Comparison of ENCODE assay signal across 13 cellular contexts in genomic region chr21:45410151-45410864, GRCh38. TPM values are rescaled to one million over a fixed set of nuclear protein-coding genes. Genes with fewer than 3 reads are reported as not detected.
DNase-seq lines count a peak whose midpoint lies in the region; ATAC-seq, FAIRE-seq and TF ChIP-seq lines count a peak whose summit lies in the region.
"Had no signal": no experiment of that assay in that cellular context is flagged by ENCODE, and none has a peak within 500 bp of the region (broad histone marks: within the 10 kb centered on the region; RNA-seq: fewer than 3 reads in every experiment).

No MANE protein-coding gene starts in this region.

- no peak overlapping the region for H3K9ac ChIP-seq in H1 (replicated peaks in 1 of 4; ENCODE audit: extremely low read depth in 1 of 4, low read depth in 3 of 4, low read length in 3 of 4)

- no peaks in the 10 kb centered on the region for H3K9me3 Mint-ChIP-seq in natural killer cell treated with Interleukin-12 subunit alpha and Interleukin-12 subunit beta and Interleukin-15 and Interleukin-18, amount 100 ng/mL, for 72 hours
- no peaks in the 10 kb centered on the region for H3K9me3 Mint-ChIP-seq in activated CD8-positive, alpha-beta memory T cell treated with anti-CD3 and anti-CD28 coated beads, Interleukin-2, amount 10 ng/mL, durations not matched to agents 7 days and 5 days (ENCODE audit: low read depth)
- H3K9me3 Mint-ChIP-seq: activated T-cell treated with anti-CD3 and anti-CD28 coated beads, Interleukin-2, amount 50 U/mL, for 72 hours had no signal

- no peak overlapping the region for H3K27ac Mint-ChIP-seq in natural killer cell treated with Interleukin-12 subunit alpha and Interleukin-12 subunit beta and Interleukin-15 and Interleukin-18, amount 100 ng/mL, for 72 hours
- no peak overlapping the region for H3K27ac Mint-ChIP-seq in activated CD8-positive, alpha-beta memory T cell treated with anti-CD3 and anti-CD28 coated beads, Interleukin-2, amount 10 ng/mL, durations not matched to agents 7 days and 5 days
- H3K27ac Mint-ChIP-seq: activated T-cell treated with anti-CD3 and anti-CD28 coated beads, Interleukin-2, amount 50 U/mL, for 72 hours had no signal

- no peak overlapping the region for H4K5ac ChIP-seq in H1 (ENCODE audit: insufficient read length, low read depth, low read length)

- H3K4me2 ChIP-seq in H1 (ENCODE audit: insufficient read depth in 1 of 2, low read depth in 2 of 2, low read length in 2 of 2): no peak overlapping the region; a peak in 1 of 4 replicates

- H3K27me3 ChIP-seq in H1 (replicated peaks in 1 of 4; ENCODE audit: control insufficient read depth in 3 of 4, extremely low read depth in 1 of 4, insufficient read depth in 3 of 4, low read length in 3 of 4): no peaks in the 10 kb centered on the region
- peaks cover 16 to 19% (median 18%) of the 10 kb centered on the region in 3 donors for H3K27me3 ChIP-seq in gastrocnemius medialis
- H3K27me3 ChIP-seq in small intestine (ENCODE audit: control insufficient read depth in 2 of 2, insufficient read depth in 2 of 2, low read length in 2 of 2): peaks cover 0 to 3% of the 10 kb centered on the region in 2 donors

- no peak overlapping the region for H3K14ac ChIP-seq in H1 (ENCODE audit: insufficient read length)

- CTCF ChIA-PET in H1 (lab: Charles Lee; ENCODE audit: partially characterized antibody): interaction anchor here (0.7 to 4.5 kb wide), 10 partner anchors 8 to 120 kb away, joined by 3 to 32 read pairs (median 4); no protein-coding TSS in a partner anchor
- CTCF ChIA-PET in activated CD8-positive, alpha-beta memory T cell treated with anti-CD3 and anti-CD28 coated beads, Interleukin-2, amount 10 ng/mL, durations not matched to agents 7 days and 5 days (lab: Charles Lee): interaction anchor here (0.6 kb wide), 1 partner anchor 271 kb away, joined by 3 read pairs; no protein-coding TSS in a partner anchor

- H2AFZ ChIP-seq in H1 (ENCODE audit: low read length): no peak overlapping the region

- H3K18ac ChIP-seq in H1 (ENCODE audit: extremely low read depth, low read length): no peak overlapping the region

- H4K91ac ChIP-seq in H1 (replicated peaks; ENCODE audit: insufficient read length, low read length): no peak overlapping the region

- no peak overlapping the region for H3K56ac ChIP-seq in H1 (replicated peaks; ENCODE audit: insufficient read length, low read depth, low read length)

- H3K4me3 ChIP-seq in H1 (ENCODE audit: extremely low read depth in 1 of 4, insufficient read depth in 2 of 4, low read depth in 3 of 4, low read length in 4 of 4) (no peak overlapping the region; a peak in 1 of 8 replicates), gastrocnemius medialis (no peak overlapping the region), small intestine (ENCODE audit: low read depth in 1 of 2, low read length in 2 of 2) (no peak overlapping the region)

- H3K4me3 Mint-ChIP-seq in natural killer cell treated with Interleukin-12 subunit alpha and Interleukin-12 subunit beta and Interleukin-15 and Interleukin-18, amount 100 ng/mL, for 72 hours: no peak overlapping the region
- no peak overlapping the region for H3K4me3 Mint-ChIP-seq in activated CD8-positive, alpha-beta memory T cell treated with anti-CD3 and anti-CD28 coated beads, Interleukin-2, amount 10 ng/mL, durations not matched to agents 7 days and 5 days
- H3K4me3 Mint-ChIP-seq: activated T-cell treated with anti-CD3 and anti-CD28 coated beads, Interleukin-2, amount 50 U/mL, for 72 hours had no signal

- peaks cover 8 to 18% of the 10 kb centered on the region in 2 donors for H3K27me3 Mint-ChIP-seq in natural killer cell treated with Interleukin-12 subunit alpha and Interleukin-12 subunit beta and Interleukin-15 and Interleukin-18, amount 100 ng/mL, for 72 hours
- H3K27me3 Mint-ChIP-seq in activated CD8-positive, alpha-beta memory T cell treated with anti-CD3 and anti-CD28 coated beads, Interleukin-2, amount 10 ng/mL, durations not matched to agents 7 days and 5 days: peaks cover 25% of the 10 kb centered on the region

- TF ChIP-seq POLR2A in H1 (IDR thresholded peaks at IDR 0.05; ENCODE audit: control extremely low read depth in 1 of 2, low read depth in 2 of 2, low read length in 2 of 2) (no peak), gastrocnemius medialis (IDR thresholded peaks at IDR 0.05) (no peak)

- H3K4me1 ChIP-seq in H1 (replicated peaks in 1 of 4; ENCODE audit: control insufficient read depth in 3 of 4, insufficient read depth in 4 of 4, low read length in 3 of 4) (peaks cover 13 to 54% (median 44%) of the 10 kb centered on the region in 4 experiments), gastrocnemius medialis (peaks cover 10 to 32% of the 10 kb centered on the region in 2 donors), small intestine (ENCODE audit: control insufficient read depth in 2 of 2, insufficient read depth in 1 of 2, low read depth in 1 of 2, low read length in 1 of 2) (no peaks in the 10 kb centered on the region)

- H2BK120ac ChIP-seq in H1 (replicated peaks; ENCODE audit: low read depth, low read length): no peak overlapping the region

- no peak for TF ChIP-seq RAD21 in H1 (IDR thresholded peaks at IDR 0.05 in 1 of 2, conservative IDR thresholded peaks at IDR 0.05 in 1 of 2; ENCODE audit: low read depth in 2 of 2, low read length in 2 of 2)

- H4K20me1 ChIP-seq in H1 (replicated peaks in 1 of 2; ENCODE audit: control insufficient read depth in 1 of 2, insufficient read depth in 2 of 2, low read length in 2 of 2): peaks cover 47 to 61% of the 10 kb centered on the region in 2 experiments

- no peaks in the 10 kb centered on the region for H3K4me1 Mint-ChIP-seq in natural killer cell treated with Interleukin-12 subunit alpha and Interleukin-12 subunit beta and Interleukin-15 and Interleukin-18, amount 100 ng/mL, for 72 hours (ENCODE audit: low read depth in 2 of 2)
- H3K4me1 Mint-ChIP-seq in activated CD8-positive, alpha-beta memory T cell treated with anti-CD3 and anti-CD28 coated beads, Interleukin-2, amount 10 ng/mL, durations not matched to agents 7 days and 5 days: peaks cover 2% of the 10 kb centered on the region

- H2AK5ac ChIP-seq in H1 (ENCODE audit: low read depth, low read length): no peak overlapping the region

- intact Hi-C loops in gastrocnemius medialis (cut with DNase I; ENCODE audit: low total_unique reads): no loop called here

- in situ Hi-C loops in gastrocnemius medialis (cut with MboI; ENCODE audit: low sequenced_read_pairs in 4 of 4): no loop called here

- peak overlapping the region; percentile 71 for H2BK5ac ChIP-seq in H1 (ENCODE audit: low read depth, low read length)

- no peak overlapping the region for H2BK20ac ChIP-seq in H1 (ENCODE audit: low read length)

- H3K23me2 ChIP-seq in H1 (ENCODE audit: low read depth, low read length): peaks cover 4% of the 10 kb centered on the region; the same call in 1 of the 2 replicates

- ATAC-seq in gastrocnemius medialis (peak; percentile 35 to 45), GM21723 (IDR thresholded peaks at IDR 0.05; ENCODE audit: unreplicated experiment) (no peak)
- ATAC-seq in natural killer cell treated with Interleukin-12 subunit alpha and Interleukin-12 subunit beta and Interleukin-15 and Interleukin-18, amount 100 ng/mL, for 72 hours: no peak
- no peak for ATAC-seq in activated CD8-positive, alpha-beta memory T cell treated with anti-CD3 and anti-CD28 coated beads, Interleukin-2, amount 10 ng/mL, durations not matched to agents 7 days and 5 days
- ATAC-seq: activated T-cell treated with anti-CD3 and anti-CD28 coated beads, Interleukin-2, amount 50 U/mL, for 72 hours; sciatic nerve had no signal

- H3K79me2 ChIP-seq in H1 (ENCODE audit: control insufficient read depth in 1 of 2, insufficient read depth in 2 of 2, low read length in 2 of 2): peaks cover 45 to 93% of the 10 kb centered on the region in 2 experiments

- H3K36me3 ChIP-seq in H1 (ENCODE audit: control insufficient read depth in 2 of 4, insufficient read depth in 4 of 4, low read length in 3 of 4): no peaks in the 10 kb centered on the region; a peak in 1 of 8 replicates
- no peaks in the 10 kb centered on the region for H3K36me3 ChIP-seq in gastrocnemius medialis
- H3K36me3 ChIP-seq in small intestine (ENCODE audit: control insufficient read depth in 2 of 2, insufficient read depth in 2 of 2, low read length in 2 of 2): no peaks in the 10 kb centered on the region

- TF ChIP-seq EP300 in H1 (IDR thresholded peaks at IDR 0.05; ENCODE audit: borderline replicate concordance in 1 of 2, low read depth in 2 of 2, low read length in 2 of 2): no peak

- H3K79me1 ChIP-seq in H1 (ENCODE audit: low read depth, low read length): peaks cover 23% of the 10 kb centered on the region

- no peak overlapping the region for H2BK12ac ChIP-seq in H1 (ENCODE audit: low read depth, low read length)

- no peak for FAIRE-seq in H1 (lab: Jason Lieb, UNC)
- no peak for FAIRE-seq in small intestine (lab: Jason Lieb, UNC)
- FAIRE-seq: GM18507 had no signal

- no peak overlapping the region for H3K27ac ChIP-seq in H1 (ENCODE audit: low read depth, low read length)
- no peak overlapping the region for H3K27ac ChIP-seq in gastrocnemius medialis
- no peak overlapping the region for H3K27ac ChIP-seq in small intestine (ENCODE audit: low read depth in 1 of 2, low read length in 1 of 2)
- H3K27ac ChIP-seq: HL-60 had no signal

- H3K4ac ChIP-seq in H1 (replicated peaks; ENCODE audit: insufficient read length, low read depth, low read length): peak overlapping the region; percentile 27

- H3K23ac ChIP-seq in H1 (ENCODE audit: insufficient read length): no peak overlapping the region

- no peak overlapping the region for H2BK15ac ChIP-seq in H1 (ENCODE audit: low read length)

- DNase-seq in HuH-7.5 (ENCODE audit: low spot score): peak; percentile 52
- no peak for DNase-seq in H1 (ENCODE audit: low read depth in 1 of 2, low spot score in 2 of 2)
- DNase-seq in left kidney (ENCODE audit: low read depth, low spot score): peak; percentile 87
- no peak for DNase-seq in gastrocnemius medialis
- DNase-seq in small intestine: no peak
- DNase-seq in natural killer cell treated with Interleukin-12 subunit alpha and Interleukin-12 subunit beta and Interleukin-15 and Interleukin-18, amount 100 ng/mL, for 72 hours (ENCODE audit: low spot score): no peak
- no peak for DNase-seq in activated CD8-positive, alpha-beta memory T cell treated with anti-CD3 and anti-CD28 coated beads, Interleukin-2, amount 10 ng/mL, durations not matched to agents 7 days and 5 days
- DNase-seq: activated CD4-positive, CD25-positive, alpha-beta regulatory T cell treated with anti-CD3 and anti-CD28 coated beads, Interleukin-2, amount 50 U/mL, for 72 hours; activated T-cell treated with anti-CD3 and anti-CD28 coated beads, Interleukin-2, amount 50 U/mL, for 72 hours had no signal

- POLR2A ChIA-PET in H1 (lab: Charles Lee; ENCODE audit: partially characterized antibody): interaction anchor here (0.7 to 1.8 kb wide), 10 partner anchors 10 to 122 kb away, joined by 3 to 13 read pairs (median 3); partner anchors contain the start of gene POFUT2

- no peaks in the 10 kb centered on the region for H3K9me3 ChIP-seq in H1 (ENCODE audit: insufficient read depth in 2 of 2, low read depth in 1 of 2, low read length in 1 of 2)
- no peaks in the 10 kb centered on the region for H3K9me3 ChIP-seq in gastrocnemius medialis
- no peaks in the 10 kb centered on the region for H3K9me3 ChIP-seq in small intestine (ENCODE audit: control insufficient read depth, low read depth)

- peak overlapping the region; percentile 42 for H4K8ac ChIP-seq in H1 (ENCODE audit: extremely low read depth, insufficient read depth, low read length)

- 88% methylated on average over 28 of the region's 28 CpGs; no CpG with 5 or more reads in 1 of the 2 experiments for WGBS in H1 (ENCODE audit: extremely low coverage in 1 of 2, insufficient coverage in 1 of 2, insufficient read length in 1 of 2, insufficient replicate concordance in 2 of 2, low coverage in 1 of 2, low lambda C conversion rate in 2 of 2, missing lambda C conversion rate in 1 of 2), 2 experiments
- 55 to 68% (median 58%) methylated on average over 24 to 28 of the region's 28 CpGs for WGBS in small intestine, 3 donors

- TF ChIP-seq CTCF in H1 (IDR thresholded peaks at IDR 0.05; ENCODE audit: control extremely low read depth in 1 of 3, insufficient read depth in 1 of 3, low read depth in 1 of 3, low read length in 3 of 3) (no peak), gastrocnemius medialis (IDR thresholded peaks at IDR 0.05 in 4 of 5, conservative IDR thresholded peaks at IDR 0.05 in 1 of 5) (no peak)

- no peaks in the 10 kb centered on the region for H3K36me3 Mint-ChIP-seq in natural killer cell treated with Interleukin-12 subunit alpha and Interleukin-12 subunit beta and Interleukin-15 and Interleukin-18, amount 100 ng/mL, for 72 hours
- H3K36me3 Mint-ChIP-seq in activated CD8-positive, alpha-beta memory T cell treated with anti-CD3 and anti-CD28 coated beads, Interleukin-2, amount 10 ng/mL, durations not matched to agents 7 days and 5 days: no peaks in the 10 kb centered on the region

RNA-seq across cellular contexts. Expression of gene COL18A1, which starts 5.3 kb away (rescaled TPM):
- total RNA-seq in H1 (2021; fragmentation: NEBNext Ultra II Directional; extraction: Animal tissue kit (Norgen Biotek cat#: 25700)): 201 and 205 TPM in 2 replicates
- polyA plus RNA-seq in H1 (2011; rRNA removed): 145 and 239 TPM in 2 replicates
- 167 TPM for polyA plus RNA-seq in H1 (2011; cell fraction: cytosol; rRNA removed)
- 627 TPM for polyA plus RNA-seq in H1 (2011; cell fraction: nucleus; rRNA removed)
- polyA plus RNA-seq in H1 (2012, experiment 1 of 2): 80.5 to 132 TPM (median 130 TPM) in 4 replicates
- 88.9 TPM for polyA plus RNA-seq in H1 (2012, experiment 2 of 2)
- 269 TPM for polyA plus RNA-seq in H1 (2013, experiment 1 of 2)
- 226 TPM for polyA plus RNA-seq in H1 (2013, experiment 2 of 2)
- polyA minus RNA-seq in H1 (2011; rRNA and poly(A)+ RNA removed): 30.9 and 31.7 TPM in 2 replicates
- 90.3 TPM for polyA minus RNA-seq in H1 (2011; cell fraction: cytosol; rRNA and poly(A)+ RNA removed)
- 88.2 TPM for polyA minus RNA-seq in H1 (2011; cell fraction: nucleus; rRNA and poly(A)+ RNA removed)
- 10 to 100 TPM; 16.4 to 42.2 (median 20.7) TPM for total RNA-seq in gastrocnemius medialis
- 10 to 100 TPM in 1 of 3 donors, 1 to 10 TPM in 2; 2.2 to 34.3 (median 5.7) TPM for polyA plus RNA-seq in small intestine
- total RNA-seq in natural killer cell treated with Interleukin-12 subunit alpha and Interleukin-12 subunit beta and Interleukin-15 and Interleukin-18, amount 100 ng/mL, for 72 hours: 1 to 10 TPM in 1 of 2 donors, under 1 TPM in 1; 0.31 to 1.3 TPM
- total RNA-seq in activated CD8-positive, alpha-beta memory T cell treated with anti-CD3 and anti-CD28 coated beads, Interleukin-2, amount 10 ng/mL, durations not matched to agents 7 days and 5 days: 1 to 10 TPM; 5.2 to 7.3 TPM

Comparison
In these comparisons a context has a peak if more than half of its experiments do, and no peak if none do; other contexts are left out.
1. DNase-seq: peak in HuH-7.5 (single experiment) and left kidney (single experiment); none in H1 (0 of 2), gastrocnemius medialis (0 of 2), small intestine (single experiment), natural killer cell treated with Interleukin-12 subunit alpha and Interleukin-12 subunit beta and Interleukin-15 and Interleukin-18, amount 100 ng/mL, for 72 hours (single experiment) and activated CD8-positive, alpha-beta memory T cell treated with anti-CD3 and anti-CD28 coated beads, Interleukin-2, amount 10 ng/mL, durations not matched to agents 7 days and 5 days (single experiment).
2. ATAC-seq: peak in gastrocnemius medialis (2 of 2); none in natural killer cell treated with Interleukin-12 subunit alpha and Interleukin-12 subunit beta and Interleukin-15 and Interleukin-18, amount 100 ng/mL, for 72 hours (0 of 2), GM21723 (single experiment) and activated CD8-positive, alpha-beta memory T cell treated with anti-CD3 and anti-CD28 coated beads, Interleukin-2, amount 10 ng/mL, durations not matched to agents 7 days and 5 days (single experiment).